9 cellular contexts compared by ENCODE assay signal in the genomic region with DNA sequence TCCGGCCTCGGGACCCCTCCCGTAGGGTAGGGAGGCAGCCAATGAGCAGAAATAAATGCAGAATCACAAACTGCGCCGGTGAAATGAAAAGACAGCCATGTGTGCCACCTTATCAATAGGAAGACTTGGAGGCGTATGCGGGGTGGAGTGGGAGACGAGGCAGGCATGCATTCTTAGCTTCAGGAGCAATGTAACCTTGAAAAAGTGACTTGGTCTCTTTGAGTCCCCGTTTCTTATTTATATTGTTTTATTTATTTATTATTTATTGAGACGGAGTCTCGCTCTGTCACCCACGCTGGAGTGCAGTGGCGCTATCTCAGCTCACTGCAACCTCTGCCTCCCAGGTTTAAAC. TPM values are rescaled to one million over a fixed set of nuclear protein-coding genes. Genes with fewer than 3 reads are reported as not detected.
DNase-seq lines count a peak whose midpoint lies in the region; ATAC-seq and TF ChIP-seq lines count a peak whose summit lies in the region.
"Had no signal": no experiment of that assay in that cellular context is flagged by ENCODE, and none has a peak within 500 bp of the region (broad histone marks: within the 10 kb centered on the region; RNA-seq: fewer than 3 reads in every experiment).

No MANE protein-coding gene starts in this region.

- no peak for ATAC-seq in HG02571 (IDR thresholded peaks at IDR 0.05; ENCODE audit: unreplicated experiment)

- no peak overlapping the region for H3K27ac Mint-ChIP-seq in activated T-helper 2 cell treated with anti-CD3 and anti-CD28 coated beads, Interferon-gamma antibody, Interleukin-2, Interleukin-4, amounts not matched to agents 10 μg/mL and 5 μg/mL and 100 μg/mL, durations not matched to agents 14 hours and 24 hours and 36 hours

- peaks cover 14% of the 10 kb centered on the region for H3K4me1 ChIP-seq in left ventricle myocardium inferior
- peaks cover 7% of the 10 kb centered on the region for H3K4me1 ChIP-seq in mononuclear cell (ENCODE audit: insufficient read depth, low read length)
- H3K4me1 ChIP-seq in vagina = peaks cover 10% of the 10 kb centered on the region

- TF ChIP-seq CTCF in left ventricle myocardium inferior (IDR thresholded peaks at IDR 0.05; ENCODE audit: borderline replicate concordance) (peak; percentile 2), vagina (IDR thresholded peaks at IDR 0.05) (no peak)

- intact Hi-C loops in left ventricle myocardium inferior (cut with micrococcal nuclease) = loop anchor here (2.0 kb wide), 1 partner anchor 35 kb away; no protein-coding TSS in a partner anchor
- intact Hi-C loops in cardiac septum (cut with DNase I) = loop anchor here (1.0 kb wide), 1 partner anchor 37 kb away; no protein-coding TSS in a partner anchor
- intact Hi-C loops in activated T-helper 2 cell treated with anti-CD3 and anti-CD28 coated beads, Interferon-gamma antibody, Interleukin-2, Interleukin-4, amounts not matched to agents 10 μg/mL and 5 μg/mL and 100 μg/mL, durations not matched to agents 14 hours and 24 hours and 36 hours (cut with micrococcal nuclease) = loop anchor here (5.0 kb wide), 1 partner anchor 362 kb away; no protein-coding TSS in a partner anchor
- intact Hi-C loops in vagina (cut with DNase I) = loop anchor here (5.0 to 10.0 kb wide), 3 partner anchors 37 to 359 kb away; partner anchors contain the start of gene TNNT1

- H3K27me3 ChIP-seq in left ventricle myocardium inferior (ENCODE audit: low read depth) (no peaks in the 10 kb centered on the region), mononuclear cell (ENCODE audit: insufficient read depth, low read length) (no peaks in the 10 kb centered on the region), vagina (no peaks in the 10 kb centered on the region)

- peak overlapping the region; percentile 69 for H3K4me3 ChIP-seq in left ventricle myocardium inferior
- H3K4me3 ChIP-seq in mononuclear cell (ENCODE audit: low read length) = peak overlapping the region; percentile 47
- peak overlapping the region; percentile 38 to 60 for H3K4me3 ChIP-seq in vagina

- H3K4me1 Mint-ChIP-seq in activated T-helper 2 cell treated with anti-CD3 and anti-CD28 coated beads, Interferon-gamma antibody, Interleukin-2, Interleukin-4, amounts not matched to agents 10 μg/mL and 5 μg/mL and 100 μg/mL, durations not matched to agents 14 hours and 24 hours and 36 hours (ENCODE audit: low read depth) = peaks cover 15% of the 10 kb centered on the region

- H3K36me3 ChIP-seq in left ventricle myocardium inferior (peaks cover 17% of the 10 kb centered on the region), vagina (peaks cover 0 to 9% of the 10 kb centered on the region in 2 donors)

- H3K9me3 Mint-ChIP-seq in activated T-helper 2 cell treated with anti-CD3 and anti-CD28 coated beads, Interferon-gamma antibody, Interleukin-2, Interleukin-4, amounts not matched to agents 10 μg/mL and 5 μg/mL and 100 μg/mL, durations not matched to agents 14 hours and 24 hours and 36 hours = peaks cover 8% of the 10 kb centered on the region

- H3K9me3 ChIP-seq in left ventricle myocardium inferior (replicated peaks) = no peaks in the 10 kb centered on the region
- no peaks in the 10 kb centered on the region for H3K9me3 ChIP-seq in mononuclear cell (ENCODE audit: low read depth, low read length)
- H3K9me3 ChIP-seq in vagina = no peaks in the 10 kb centered on the region

- H3K27ac ChIP-seq in left ventricle myocardium inferior (replicated peaks) (peak overlapping the region; percentile 82), vagina (no peak overlapping the region)

- no peak for TF ChIP-seq POLR2A in vagina (IDR thresholded peaks at IDR 0.05)

- DNase-seq in left ventricle myocardium inferior = no peak
- no peak for DNase-seq in cardiac septum (ENCODE audit: low spot score)
- no peak for DNase-seq in activated T-helper 2 cell treated with anti-CD3 and anti-CD28 coated beads, Interferon-gamma antibody, Interleukin-2, Interleukin-4, amounts not matched to agents 10 μg/mL and 5 μg/mL and 100 μg/mL, durations not matched to agents 14 hours and 24 hours and 36 hours (ENCODE audit: low spot score)
- DNase-seq in vagina (ENCODE audit: extremely low spot score in 2 of 2) = no peak
- no peak for DNase-seq in NCI-H128 (lab: John Stamatoyannopoulos, UW; ENCODE audit: unreplicated experiment)
- DNase-seq in DMS 273 treated with DMSO at 0.1 percent for 48 hours (lab: John Stamatoyannopoulos, UW) = no peak

- peaks cover 6% of the 10 kb centered on the region for H3K36me3 Mint-ChIP-seq in activated T-helper 2 cell treated with anti-CD3 and anti-CD28 coated beads, Interferon-gamma antibody, Interleukin-2, Interleukin-4, amounts not matched to agents 10 μg/mL and 5 μg/mL and 100 μg/mL, durations not matched to agents 14 hours and 24 hours and 36 hours (ENCODE audit: low read depth)

- H3K4me3 Mint-ChIP-seq in activated T-helper 2 cell treated with anti-CD3 and anti-CD28 coated beads, Interferon-gamma antibody, Interleukin-2, Interleukin-4, amounts not matched to agents 10 μg/mL and 5 μg/mL and 100 μg/mL, durations not matched to agents 14 hours and 24 hours and 36 hours (ENCODE audit: low read depth) = peak overlapping the region; percentile 75

- H3K27me3 Mint-ChIP-seq in activated T-helper 2 cell treated with anti-CD3 and anti-CD28 coated beads, Interferon-gamma antibody, Interleukin-2, Interleukin-4, amounts not matched to agents 10 μg/mL and 5 μg/mL and 100 μg/mL, durations not matched to agents 14 hours and 24 hours and 36 hours (ENCODE audit: low read depth) = peaks cover 5% of the 10 kb centered on the region

RNA-seq across cellular contexts. Expression of gene SSC5D, which starts 16.0 kb away (rescaled TPM):
- total RNA-seq in left ventricle myocardium inferior = 3.7 TPM
- total RNA-seq in cardiac septum = 7.7 TPM
- 0.41 and 0.71 TPM in 2 replicates for total RNA-seq in activated T-helper 2 cell treated with anti-CD3 and anti-CD28 coated beads, Interferon-gamma antibody, Interleukin-2, Interleukin-4, amounts not matched to agents 10 μg/mL and 5 μg/mL and 100 μg/mL, durations not matched to agents 14 hours and 24 hours and 36 hours
- 0.10 TPM for total RNA-seq in mononuclear cell
- 13.5 TPM for total RNA-seq in vagina

RNA-seq across cellular contexts. Expression of gene NAT14, which starts 19.2 kb away (rescaled TPM):
- 5.2 TPM for total RNA-seq in left ventricle myocardium inferior
- 6.0 TPM for total RNA-seq in cardiac septum
- total RNA-seq in activated T-helper 2 cell treated with anti-CD3 and anti-CD28 coated beads, Interferon-gamma antibody, Interleukin-2, Interleukin-4, amounts not matched to agents 10 μg/mL and 5 μg/mL and 100 μg/mL, durations not matched to agents 14 hours and 24 hours and 36 hours = 20.0 and 20.2 TPM in 2 replicates
- 1.9 TPM for total RNA-seq in mononuclear cell
- 14.2 TPM for total RNA-seq in vagina

RNA-seq across cellular contexts. Expression of gene ZNF628, which starts 27.8 kb away (rescaled TPM):
- 5.4 TPM for total RNA-seq in left ventricle myocardium inferior
- total RNA-seq in cardiac septum = 3.4 TPM
- total RNA-seq in activated T-helper 2 cell treated with anti-CD3 and anti-CD28 coated beads, Interferon-gamma antibody, Interleukin-2, Interleukin-4, amounts not matched to agents 10 μg/mL and 5 μg/mL and 100 μg/mL, durations not matched to agents 14 hours and 24 hours and 36 hours = 8.6 and 9.5 TPM in 2 replicates
- 3.5 TPM for total RNA-seq in mononuclear cell
- total RNA-seq in vagina = 2.7 TPM

RNA-seq across cellular contexts. Expression of gene SBK2, which starts 32.7 kb away (rescaled TPM):
- total RNA-seq in left ventricle myocardium inferior (6.5 TPM), cardiac septum (2.0 TPM), mononuclear cell (not detected), vagina (not detected)
- total RNA-seq in activated T-helper 2 cell treated with anti-CD3 and anti-CD28 coated beads, Interferon-gamma antibody, Interleukin-2, Interleukin-4, amounts not matched to agents 10 μg/mL and 5 μg/mL and 100 μg/mL, durations not matched to agents 14 hours and 24 hours and 36 hours = not detected in 2 replicates
- total RNA-seq: cerebellum had no signal

RNA-seq across cellular contexts. Expression of gene C19orf85, which starts 39.7 kb away (rescaled TPM):
- total RNA-seq in left ventricle myocardium inferior (not detected), cardiac septum (not detected), mononuclear cell (not detected), vagina (not detected)
- not detected in 2 replicates for total RNA-seq in activated T-helper 2 cell treated with anti-CD3 and anti-CD28 coated beads, Interferon-gamma antibody, Interleukin-2, Interleukin-4, amounts not matched to agents 10 μg/mL and 5 μg/mL and 100 μg/mL, durations not matched to agents 14 hours and 24 hours and 36 hours
- total RNA-seq: cerebellum had no signal
